ENCODE assay signal across 26 cellular contexts in the genomic region with DNA sequence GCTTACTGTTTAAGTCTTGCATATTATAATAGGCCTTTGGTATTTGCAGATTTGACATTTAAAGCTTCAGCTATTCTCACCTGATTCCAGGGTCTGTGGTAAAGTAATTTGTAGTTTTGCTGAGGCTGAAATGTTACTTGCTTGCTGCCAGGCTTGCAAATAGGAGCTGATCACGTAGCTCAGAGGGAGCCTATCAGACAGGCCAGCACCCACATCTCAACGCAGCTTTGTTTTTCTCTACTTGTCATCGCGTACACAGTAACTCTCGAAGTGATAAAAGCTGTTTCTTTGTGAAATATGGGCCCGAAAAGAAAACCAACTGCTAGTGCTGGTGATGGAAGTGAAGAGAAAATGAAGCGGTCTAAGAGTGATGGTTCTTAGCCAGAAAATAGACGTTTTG. TPM values are rescaled to one million over a fixed set of nuclear protein-coding genes. Genes with fewer than 3 reads are reported as not detected.
A peak's percentile ranks its signal among the peaks of the same experiment; 100 is the strongest.
DNase-seq lines count a peak whose midpoint lies in the region; ATAC-seq and TF ChIP-seq lines count a peak whose summit lies in the region.
"Had no signal": no experiment of that assay in that cellular context is flagged by ENCODE, and none has a peak within 500 bp of the region (broad histone marks: within the 10 kb centered on the region; RNA-seq: fewer than 3 reads in every experiment).

No MANE protein-coding gene starts in this region.

- peaks cover 0 to 29% (median 10%) of the 10 kb centered on the region in 9 donors for H3K36me3 ChIP-seq in heart right ventricle

- peaks cover 0 to 54% (median 32%) of the 10 kb centered on the region in 9 donors for H3K4me1 ChIP-seq in heart right ventricle

- H3K4me1 Mint-ChIP-seq in activated T-cell treated with anti-CD3 and anti-CD28 coated beads, Interleukin-2, amount 50 U/mL, for 24 hours (ENCODE audit: low read depth) = peaks cover 52% of the 10 kb centered on the region
- H3K4me1 Mint-ChIP-seq in activated T-cell treated with anti-CD3 and anti-CD28 coated beads, Interleukin-2, amount 50 U/mL, for 72 hours (ENCODE audit: low read depth) = peaks cover 32% of the 10 kb centered on the region
- H3K4me1 Mint-ChIP-seq in activated T-helper 17 cell treated with anti-CD3 and anti-CD28 coated beads, Interleukin-2, amount 50 U/mL, for 72 hours = peaks cover 27% of the 10 kb centered on the region
- H3K4me1 Mint-ChIP-seq in nephron progenitor cell = peaks cover 6% of the 10 kb centered on the region

- peak overlapping the region; percentile 28 for H3K27ac Mint-ChIP-seq in activated T-cell treated with anti-CD3 and anti-CD28 coated beads, Interleukin-2, amount 50 U/mL, for 24 hours
- no peak overlapping the region for H3K27ac Mint-ChIP-seq in activated T-cell treated with anti-CD3 and anti-CD28 coated beads, Interleukin-2, amount 50 U/mL, for 72 hours
- H3K27ac Mint-ChIP-seq in activated T-helper 17 cell treated with anti-CD3 and anti-CD28 coated beads, Interleukin-2, amount 50 U/mL, for 72 hours = peak overlapping the region; percentile 43
- peak overlapping the region; percentile 57 for H3K27ac Mint-ChIP-seq in nephron progenitor cell
- H3K27ac Mint-ChIP-seq: HFFc6 had no signal

- no peak overlapping the region for H3K4me3 ChIP-seq in heart right ventricle

- no peaks in the 10 kb centered on the region for H3K27me3 Mint-ChIP-seq in activated T-cell treated with anti-CD3 and anti-CD28 coated beads, Interleukin-2, amount 50 U/mL, for 24 hours
- H3K27me3 Mint-ChIP-seq in activated T-cell treated with anti-CD3 and anti-CD28 coated beads, Interleukin-2, amount 50 U/mL, for 72 hours (ENCODE audit: low read depth) = no peaks in the 10 kb centered on the region
- no peaks in the 10 kb centered on the region for H3K27me3 Mint-ChIP-seq in activated T-helper 17 cell treated with anti-CD3 and anti-CD28 coated beads, Interleukin-2, amount 50 U/mL, for 72 hours
- H3K27me3 Mint-ChIP-seq in nephron progenitor cell (ENCODE audit: low read depth, poor library complexity) = no peaks in the 10 kb centered on the region

- ATAC-seq in activated T-cell treated with anti-CD3 and anti-CD28 coated beads, Interleukin-2, amount 50 U/mL, for 72 hours (replicated peaks in 1 of 2) = no peak
- ATAC-seq in activated T-helper 17 cell treated with anti-CD3 and anti-CD28 coated beads, Interleukin-2, amount 50 U/mL, for 72 hours (replicated peaks) = no peak
- ATAC-seq in heart right ventricle (peak in 5 of 8 donors; percentile 53 to 81 (median 75)), HG02588 (IDR thresholded peaks at IDR 0.05; ENCODE audit: unreplicated experiment) (no peak)

- no peaks in the 10 kb centered on the region for H3K9me3 ChIP-seq in heart right ventricle

- WGBS in heart right ventricle, 2 donors = 29 to 59% methylated on average over 8 of the region's 8 CpGs

- intact Hi-C loops in heart right ventricle (cut with DNase I) = no loop called here

- DNase-seq in activated T-cell treated with anti-CD3 and anti-CD28 coated beads, Interleukin-2, amount 50 U/mL, for 24 hours = no peak
- no peak for DNase-seq in activated T-cell treated with anti-CD3 and anti-CD28 coated beads, Interleukin-2, amount 50 U/mL, for 72 hours
- DNase-seq in heart right ventricle (no peak), nephron progenitor cell (no peak), MV-4-11 (lab: John Stamatoyannopoulos, UW) (no peak)
- no peak for DNase-seq in stimulated activated CD4-positive, alpha-beta T cell treated with anti-CD3 and anti-CD28 coated beads, Interleukin-4, amount 100 ng/mL, for 1 hour
- DNase-seq: AML-193, DMS79 treated with DMSO at 0.1 percent for 48 hours, HFFc6, IMR-90, Karpas-422, NCI-H1048, NCI-H1436, NCI-H1930, NCI-H226, NCI-H524, NCI-H82, OCI-M1 had no signal

- H3K4me3 Mint-ChIP-seq in activated T-cell treated with anti-CD3 and anti-CD28 coated beads, Interleukin-2, amount 50 U/mL, for 24 hours = no peak overlapping the region
- H3K4me3 Mint-ChIP-seq in activated T-cell treated with anti-CD3 and anti-CD28 coated beads, Interleukin-2, amount 50 U/mL, for 72 hours = no peak overlapping the region
- H3K4me3 Mint-ChIP-seq in activated T-helper 17 cell treated with anti-CD3 and anti-CD28 coated beads, Interleukin-2, amount 50 U/mL, for 72 hours = no peak overlapping the region
- H3K4me3 Mint-ChIP-seq in nephron progenitor cell = no peak overlapping the region
- H3K4me3 Mint-ChIP-seq: HFFc6 had no signal

- peak overlapping the region in 2 of 10 donors; percentile 1 to 42 for H3K27ac ChIP-seq in heart right ventricle
- H3K27ac ChIP-seq: 22Rv1, C4-2B, HL-60 had no signal

- H3K27me3 ChIP-seq in heart right ventricle = no peaks in the 10 kb centered on the region

- H3K36me3 Mint-ChIP-seq in activated T-cell treated with anti-CD3 and anti-CD28 coated beads, Interleukin-2, amount 50 U/mL, for 24 hours (ENCODE audit: low read depth) = peaks cover 78% of the 10 kb centered on the region
- H3K36me3 Mint-ChIP-seq in activated T-cell treated with anti-CD3 and anti-CD28 coated beads, Interleukin-2, amount 50 U/mL, for 72 hours (ENCODE audit: insufficient read depth in 2 of 2) = peaks cover 3 to 32% of the 10 kb centered on the region in 2 donors
- peaks cover 86% of the 10 kb centered on the region for H3K36me3 Mint-ChIP-seq in activated T-helper 17 cell treated with anti-CD3 and anti-CD28 coated beads, Interleukin-2, amount 50 U/mL, for 72 hours (ENCODE audit: low read depth)
- H3K36me3 Mint-ChIP-seq in nephron progenitor cell (ENCODE audit: low read depth) = peaks cover 66% of the 10 kb centered on the region

- H3K9me3 Mint-ChIP-seq in activated T-cell treated with anti-CD3 and anti-CD28 coated beads, Interleukin-2, amount 50 U/mL, for 24 hours = no peaks in the 10 kb centered on the region
- no peaks in the 10 kb centered on the region for H3K9me3 Mint-ChIP-seq in activated T-cell treated with anti-CD3 and anti-CD28 coated beads, Interleukin-2, amount 50 U/mL, for 72 hours
- H3K9me3 Mint-ChIP-seq in activated T-helper 17 cell treated with anti-CD3 and anti-CD28 coated beads, Interleukin-2, amount 50 U/mL, for 72 hours = no peaks in the 10 kb centered on the region
- no peaks in the 10 kb centered on the region for H3K9me3 Mint-ChIP-seq in nephron progenitor cell
- H3K9me3 Mint-ChIP-seq: HFFc6 had no signal

- no peak for TF ChIP-seq CTCF in heart right ventricle (IDR thresholded peaks at IDR 0.05)
- no peak for TF ChIP-seq CTCF in nephron progenitor cell (IDR thresholded peaks at IDR 0.05)

RNA-seq across cellular contexts. Expression of gene RAB5A, which starts 23.4 kb away (rescaled TPM):
- 10 to 100 TPM; 62.7 to 62.8 TPM for total RNA-seq in activated T-cell treated with anti-CD3 and anti-CD28 coated beads, Interleukin-2, amount 50 U/mL, for 72 hours
- total RNA-seq in activated T-helper 17 cell treated with anti-CD3 and anti-CD28 coated beads, Interleukin-2, amount 50 U/mL, for 72 hours = 10 to 100 TPM; 53.6 to 55.7 TPM
- 10 to 100 TPM; 52.2 to 80.9 (median 66.9) TPM for total RNA-seq in heart right ventricle
- 10 to 100 TPM; 33.9 to 41.3 TPM for polyA plus RNA-seq in heart right ventricle

RNA-seq across cellular contexts. Expression of gene EFHB, which starts 36.3 kb away (rescaled TPM):
- total RNA-seq in activated T-cell treated with anti-CD3 and anti-CD28 coated beads, Interleukin-2, amount 50 U/mL, for 72 hours = 1 to 10 TPM in 1 of 2 donors, under 1 TPM in 1; 0.89 to 1.8 TPM
- under 1 TPM; 0.58 to 0.86 TPM for total RNA-seq in activated T-helper 17 cell treated with anti-CD3 and anti-CD28 coated beads, Interleukin-2, amount 50 U/mL, for 72 hours
- under 1 TPM in 8 of 10 donors, not detected in 2; 0.34 to 0.94 (median 0.64) TPM for total RNA-seq in heart right ventricle
- 1 to 10 TPM in 1 of 2 donors, under 1 TPM in 1; 0.19 to 1.6 TPM for polyA plus RNA-seq in heart right ventricle

RNA-seq across cellular contexts. Expression of gene PP2D1, which starts 41.8 kb away (rescaled TPM):
- total RNA-seq in activated T-cell treated with anti-CD3 and anti-CD28 coated beads, Interleukin-2, amount 50 U/mL, for 72 hours = not detected
- total RNA-seq in activated T-helper 17 cell treated with anti-CD3 and anti-CD28 coated beads, Interleukin-2, amount 50 U/mL, for 72 hours = not detected
- not detected for total RNA-seq in heart right ventricle
- polyA plus RNA-seq in heart right ventricle = not detected
- total RNA-seq: HFFc6, HT1080, IMR-90, MCF 10A, RPMI7951 had no signal
- polyA plus RNA-seq: IMR-90 had no signal

Comparison
In these comparisons a context has a peak if more than half of its experiments do, and no peak if none do; other contexts are left out.
1. ATAC-seq: peak in heart right ventricle (5 of 8); none in activated T-cell treated with anti-CD3 and anti-CD28 coated beads, Interleukin-2, amount 50 U/mL, for 72 hours (0 of 2), activated T-helper 17 cell treated with anti-CD3 and anti-CD28 coated beads, Interleukin-2, amount 50 U/mL, for 72 hours (single experiment) and HG02588 (single experiment).